In the genomic region with DNA sequence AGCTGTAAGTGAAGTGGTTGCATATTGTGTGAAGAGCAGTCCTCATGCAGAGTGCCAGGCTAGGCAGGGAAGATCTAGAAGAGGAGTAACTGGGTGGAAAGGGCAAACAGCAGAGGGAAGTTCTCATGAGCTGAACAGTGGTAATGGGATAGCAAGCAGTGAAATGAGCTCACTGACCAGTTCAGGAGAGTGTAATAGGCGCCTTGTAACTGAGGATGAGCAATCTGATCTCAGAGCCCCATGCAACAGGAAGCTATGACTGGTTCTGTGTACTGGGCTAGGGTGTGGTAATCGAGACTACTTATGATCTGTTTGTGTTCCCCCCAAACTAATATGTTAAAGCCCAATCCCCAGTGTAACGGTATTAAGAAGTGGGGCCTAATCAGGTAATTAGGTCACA, we compare ENCODE assay signal across 21 cellular contexts.
DNase-seq lines count a peak whose midpoint lies in the region; ATAC-seq and TF ChIP-seq lines count a peak whose summit lies in the region.
"Had no signal": no experiment of that assay in that cellular context is flagged by ENCODE, and none has a peak within 500 bp of the region (broad histone marks: within the 10 kb centered on the region; RNA-seq: fewer than 3 reads in every experiment).

No MANE protein-coding gene starts in this region.

- no peak overlapping the region for H3K27ac Mint-ChIP-seq in stimulated activated naive CD8-positive, alpha-beta T cell treated with anti-CD3 and anti-CD28 coated beads, Interleukin-15, amount 100 ng/mL, for 72 hours
- no peak overlapping the region for H3K27ac Mint-ChIP-seq in stimulated activated memory B cell treated with anti-CD40 and anti-IgM and Interleukin-4, amounts not matched to agents 10 μg/mL and 1 μg/mL and 100 μg/mL, for 72 hours
- H3K27ac Mint-ChIP-seq: CD4-positive, alpha-beta memory T cell; IgD-negative memory B cell; stimulated activated naive CD8-positive, alpha-beta T cell treated with anti-CD3 and anti-CD28 coated beads, Interleukin-15, Interleukin-2, amounts not matched to agents 100 ng/mL and 50 ng/mL, for 24 hours had no signal

- TF ChIP-seq CTCF in foreskin keratinocyte (conservative IDR thresholded peaks at IDR 0.05) (no peak), coronary artery (IDR thresholded peaks at IDR 0.05) (no peak)

- H3K36me3 Mint-ChIP-seq in stimulated activated memory B cell treated with anti-CD40 and anti-IgM and Interleukin-4, amounts not matched to agents 10 μg/mL and 1 μg/mL and 100 μg/mL, for 72 hours: no peaks in the 10 kb centered on the region
- H3K36me3 Mint-ChIP-seq: CD4-positive, alpha-beta memory T cell; IgD-negative memory B cell had no signal

- no peaks in the 10 kb centered on the region for H3K4me1 Mint-ChIP-seq in stimulated activated naive CD8-positive, alpha-beta T cell treated with anti-CD3 and anti-CD28 coated beads, Interleukin-15, amount 100 ng/mL, for 72 hours
- H3K4me1 Mint-ChIP-seq in stimulated activated memory B cell treated with anti-CD40 and anti-IgM and Interleukin-4, amounts not matched to agents 10 μg/mL and 1 μg/mL and 100 μg/mL, for 72 hours: no peaks in the 10 kb centered on the region
- H3K4me1 Mint-ChIP-seq: IgD-negative memory B cell had no signal

- no peak overlapping the region for H3K4me3 Mint-ChIP-seq in stimulated activated naive CD8-positive, alpha-beta T cell treated with anti-CD3 and anti-CD28 coated beads, Interleukin-15, amount 100 ng/mL, for 72 hours
- no peak overlapping the region for H3K4me3 Mint-ChIP-seq in stimulated activated memory B cell treated with anti-CD40 and anti-IgM and Interleukin-4, amounts not matched to agents 10 μg/mL and 1 μg/mL and 100 μg/mL, for 72 hours
- H3K4me3 Mint-ChIP-seq: CD4-positive, alpha-beta memory T cell; IgD-negative memory B cell; stimulated activated naive CD8-positive, alpha-beta T cell treated with anti-CD3 and anti-CD28 coated beads, Interleukin-15, Interleukin-2, amounts not matched to agents 100 ng/mL and 50 ng/mL, for 24 hours had no signal

- no peaks in the 10 kb centered on the region for H3K4me1 ChIP-seq in foreskin keratinocyte
- H3K4me1 ChIP-seq: colonic mucosa, HAP-1, heart right ventricle, vagina had no signal

- no peaks in the 10 kb centered on the region for H3K27me3 Mint-ChIP-seq in stimulated activated naive CD8-positive, alpha-beta T cell treated with anti-CD3 and anti-CD28 coated beads, Interleukin-15, amount 100 ng/mL, for 72 hours
- H3K27me3 Mint-ChIP-seq in stimulated activated memory B cell treated with anti-CD40 and anti-IgM and Interleukin-4, amounts not matched to agents 10 μg/mL and 1 μg/mL and 100 μg/mL, for 72 hours: no peaks in the 10 kb centered on the region
- H3K27me3 Mint-ChIP-seq: IgD-negative memory B cell; stimulated activated naive CD8-positive, alpha-beta T cell treated with anti-CD3 and anti-CD28 coated beads, Interleukin-15, Interleukin-2, amounts not matched to agents 100 ng/mL and 50 ng/mL, for 24 hours had no signal

- no peaks in the 10 kb centered on the region for H3K9me3 Mint-ChIP-seq in stimulated activated naive CD8-positive, alpha-beta T cell treated with anti-CD3 and anti-CD28 coated beads, Interleukin-15, amount 100 ng/mL, for 72 hours
- H3K9me3 Mint-ChIP-seq in stimulated activated memory B cell treated with anti-CD40 and anti-IgM and Interleukin-4, amounts not matched to agents 10 μg/mL and 1 μg/mL and 100 μg/mL, for 72 hours: no peaks in the 10 kb centered on the region
- H3K9me3 Mint-ChIP-seq: CD4-positive, alpha-beta memory T cell; stimulated activated naive CD8-positive, alpha-beta T cell treated with anti-CD3 and anti-CD28 coated beads, Interleukin-15, Interleukin-2, amounts not matched to agents 100 ng/mL and 50 ng/mL, for 24 hours had no signal

- ATAC-seq in stimulated activated naive CD8-positive, alpha-beta T cell treated with anti-CD3 and anti-CD28 coated beads, Interleukin-15, amount 100 ng/mL, for 72 hours: peak; percentile 49
- no peak for ATAC-seq in stimulated activated naive CD8-positive, alpha-beta T cell treated with anti-CD3 and anti-CD28 coated beads, Interleukin-15, Interleukin-2, amounts not matched to agents 100 U/mL and 50 U/mL, for 24 hours
- ATAC-seq in foreskin keratinocyte (peak; percentile 69), GM19467 (IDR thresholded peaks at IDR 0.05; ENCODE audit: unreplicated experiment) (no peak)
- ATAC-seq in stimulated activated memory B cell treated with anti-CD40 and anti-IgM and Interleukin-4, amounts not matched to agents 10 μg/mL and 1 μg/mL and 100 μg/mL, for 72 hours: peak; percentile 27
- ATAC-seq: heart right ventricle had no signal

- DNase-seq in stimulated activated naive CD8-positive, alpha-beta T cell treated with anti-CD3 and anti-CD28 coated beads, Interleukin-15, amount 100 ng/mL, for 72 hours: no peak
- DNase-seq in stimulated activated naive CD8-positive, alpha-beta T cell treated with anti-CD3 and anti-CD28 coated beads, Interleukin-15, Interleukin-2, amounts not matched to agents 100 U/mL and 50 U/mL, for 24 hours: no peak
- DNase-seq in NOMO-1 treated with DMSO at 0.1 percent for 48 hours (lab: John Stamatoyannopoulos, UW; ENCODE audit: unreplicated experiment): peak; percentile 25
- peak in 1 of 2 donors; percentile 34 for DNase-seq in foreskin keratinocyte
- no peak for DNase-seq in NCI-H748 treated with DMSO at 0.1 percent for 48 hours (lab: John Stamatoyannopoulos, UW)
- DNase-seq in coronary artery (ENCODE audit: low spot score): no peak
- DNase-seq: activated effector memory CD4-positive, alpha-beta T cell treated with anti-CD3 and anti-CD28 coated beads, Interleukin-2, amount 50 U/mL, for 16 hours; aorta; CD4-positive, alpha-beta memory T cell; colonic mucosa; erythroblast; heart right ventricle; kidney; NCI-H1417 treated with DMSO at 0.1 percent for 48 hours; ovary had no signal

- no peaks in the 10 kb centered on the region for H3K27me3 ChIP-seq in foreskin keratinocyte
- H3K27me3 ChIP-seq: colonic mucosa, ovary, vagina had no signal

- H3K27ac ChIP-seq in foreskin keratinocyte: no peak overlapping the region
- H3K27ac ChIP-seq in coronary artery: no peak overlapping the region
- H3K27ac ChIP-seq: colonic mucosa, heart right ventricle, ovary, vagina had no signal

- H3K4me3 ChIP-seq in coronary artery: no peak overlapping the region
- H3K4me3 ChIP-seq: colonic mucosa, HAP-1, heart right ventricle, ovary, vagina had no signal

Comparison
In these comparisons a context has a peak if more than half of its experiments do, and no peak if none do; other contexts are left out.
1. ATAC-seq: peak in stimulated activated naive CD8-positive, alpha-beta T cell treated with anti-CD3 and anti-CD28 coated beads, Interleukin-15, amount 100 ng/mL, for 72 hours (single experiment), foreskin keratinocyte (single experiment) and stimulated activated memory B cell treated with anti-CD40 and anti-IgM and Interleukin-4, amounts not matched to agents 10 μg/mL and 1 μg/mL and 100 μg/mL, for 72 hours (single experiment); none in stimulated activated naive CD8-positive, alpha-beta T cell treated with anti-CD3 and anti-CD28 coated beads, Interleukin-15, Interleukin-2, amounts not matched to agents 100 U/mL and 50 U/mL, for 24 hours (single experiment) and GM19467 (single experiment).